ENCODE assay signal across 1 cellular context in the genomic region with DNA sequence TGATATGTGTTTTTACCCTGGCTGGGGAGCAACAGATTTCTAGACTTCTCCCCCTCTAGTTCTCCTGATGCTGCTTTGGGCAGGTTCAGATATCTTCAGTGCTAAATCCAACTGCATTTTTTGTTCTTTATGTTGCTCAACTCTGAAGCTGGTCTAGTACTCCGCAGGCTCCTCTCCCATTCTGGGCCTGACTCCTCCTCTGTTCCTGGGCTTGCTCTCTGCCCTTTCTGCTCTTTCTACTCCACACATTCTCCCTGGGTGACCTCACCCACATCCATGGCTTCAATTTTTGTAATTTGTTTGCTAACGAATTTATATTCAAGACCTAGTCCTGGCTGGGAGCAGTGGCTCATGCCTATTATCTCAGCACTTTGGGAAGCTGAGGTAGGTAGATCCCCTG.
TF ChIP-seq lines count a peak whose summit lies in the region.

No MANE protein-coding gene starts in this region.

TF ChIP-seq in WTC11, 78 proteins besides CTCF, POLR2A, EP300 and RAD21 (continued from another document):
- TF ChIP-seq, protein P1, sequence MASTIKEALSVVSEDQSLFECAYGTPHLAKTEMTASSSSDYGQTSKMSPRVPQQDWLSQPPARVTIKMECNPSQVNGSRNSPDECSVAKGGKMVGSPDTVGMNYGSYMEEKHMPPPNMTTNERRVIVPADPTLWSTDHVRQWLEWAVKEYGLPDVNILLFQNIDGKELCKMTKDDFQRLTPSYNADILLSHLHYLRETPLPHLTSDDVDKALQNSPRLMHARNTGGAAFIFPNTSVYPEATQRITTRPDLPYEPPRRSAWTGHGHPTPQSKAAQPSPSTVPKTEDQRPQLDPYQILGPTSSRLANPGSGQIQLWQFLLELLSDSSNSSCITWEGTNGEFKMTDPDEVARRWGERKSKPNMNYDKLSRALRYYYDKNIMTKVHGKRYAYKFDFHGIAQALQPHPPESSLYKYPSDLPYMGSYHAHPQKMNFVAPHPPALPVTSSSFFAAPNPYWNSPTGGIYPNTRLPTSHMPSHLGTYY (CRISPR knock-in tag; IDR thresholded peaks at IDR 0.05) = no peak
- TF ChIP-seq NR3C1 (CRISPR knock-in tag; conservative IDR thresholded peaks at IDR 0.05; ENCODE audit: low read depth) = no peak
- no peak for TF ChIP-seq SMAD3 (CRISPR knock-in tag; IDR thresholded peaks at IDR 0.05; ENCODE audit: borderline replicate concordance)
- no peak for TF ChIP-seq FOXP1 (CRISPR knock-in tag; IDR thresholded peaks at IDR 0.05; ENCODE audit: borderline replicate concordance)
- TF ChIP-seq, protein P2, sequence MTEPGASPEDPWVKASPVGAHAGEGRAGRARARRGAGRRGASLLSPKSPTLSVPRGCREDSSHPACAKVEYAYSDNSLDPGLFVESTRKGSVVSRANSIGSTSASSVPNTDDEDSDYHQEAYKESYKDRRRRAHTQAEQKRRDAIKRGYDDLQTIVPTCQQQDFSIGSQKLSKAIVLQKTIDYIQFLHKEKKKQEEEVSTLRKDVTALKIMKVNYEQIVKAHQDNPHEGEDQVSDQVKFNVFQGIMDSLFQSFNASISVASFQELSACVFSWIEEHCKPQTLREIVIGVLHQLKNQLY (CRISPR knock-in tag; IDR thresholded peaks at IDR 0.05) = no peak
- TF ChIP-seq ZNF121 (CRISPR knock-in tag; IDR thresholded peaks at IDR 0.05) = no peak
- TF ChIP-seq FOXJ3 (CRISPR knock-in tag; IDR thresholded peaks at IDR 0.05; ENCODE audit: borderline replicate concordance) = no peak
- no peak for TF ChIP-seq ZNF416 (CRISPR knock-in tag; IDR thresholded peaks at IDR 0.05)
- no peak for TF ChIP-seq TP53 (CRISPR knock-in tag; IDR thresholded peaks at IDR 0.05)
- no peak for TF ChIP-seq GRHL2 (CRISPR knock-in tag; IDR thresholded peaks at IDR 0.05; ENCODE audit: insufficient replicate concordance, severe bottlenecking)
- no peak for TF ChIP-seq ZNF219 (CRISPR knock-in tag; IDR thresholded peaks at IDR 0.05; ENCODE audit: borderline replicate concordance)
- TF ChIP-seq ZBTB21 (CRISPR knock-in tag; IDR thresholded peaks at IDR 0.05; ENCODE audit: borderline replicate concordance) = no peak
- TF ChIP-seq FOXK1 (CRISPR knock-in tag; IDR thresholded peaks at IDR 0.05) = no peak
